In the genomic region with DNA sequence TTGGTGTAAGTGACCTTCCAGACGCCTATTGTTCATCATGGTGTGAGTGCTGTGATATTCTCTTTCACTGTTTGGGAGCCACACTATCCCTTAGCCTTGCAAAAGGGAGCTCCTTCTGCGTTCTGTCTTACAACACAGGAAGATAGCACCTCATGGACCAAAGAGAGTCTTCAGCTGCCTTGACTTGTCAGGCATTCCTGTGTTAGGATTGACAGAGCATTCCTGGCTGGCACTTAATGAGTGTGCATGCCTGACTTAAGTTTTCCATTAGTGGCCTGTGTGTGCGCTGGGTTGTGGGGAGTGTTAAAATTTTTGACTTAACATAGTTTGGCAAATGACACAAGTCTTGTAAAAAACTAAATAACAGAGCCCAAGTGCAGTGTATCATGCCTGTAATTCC, we compare ENCODE assay signal across 16 cellular contexts.
"Had no signal": no experiment of that assay in that cellular context is flagged by ENCODE, and none has a peak within 500 bp of the region (broad histone marks: within the 10 kb centered on the region; RNA-seq: fewer than 3 reads in every experiment).

No MANE protein-coding gene starts in this region.

- H3K9me3 Mint-ChIP-seq: dendritic cell treated with granulocyte-macrophage colony-stimulating factor and Interleukin-4, amounts not matched to agents 40 ng/mL and 50 ng/mL, for 4 days; effector memory CD8-positive, alpha-beta T cell; natural killer cell treated with Interleukin-12 subunit alpha and Interleukin-12 subunit beta and Interleukin-15 and Interleukin-18, amount 100 ng/mL, for 72 hours; type B pancreatic cell had no signal

- H3K27ac ChIP-seq: esophagus squamous epithelium, hepatocyte, skin epidermis, suprapubic skin, thyroid gland, uterus had no signal

- H3K27me3 Mint-ChIP-seq: type B pancreatic cell had no signal

- H3K36me3 Mint-ChIP-seq: natural killer cell treated with Interleukin-12 subunit alpha and Interleukin-12 subunit beta and Interleukin-15 and Interleukin-18, amount 100 ng/mL, for 72 hours; type B pancreatic cell had no signal

- H3K9me3 ChIP-seq: esophagus squamous epithelium, suprapubic skin, thyroid gland, uterus had no signal

- DNase-seq: cerebellar nuclear complex; effector memory CD8-positive, alpha-beta T cell; esophagus squamous epithelium; foreskin fibroblast; kidney glomerular epithelial cell; mesendoderm; stimulated activated naive CD8-positive, alpha-beta T cell treated with anti-CD3 and anti-CD28 coated beads, Interleukin-15, Interleukin-2, amounts not matched to agents 100 U/mL and 50 U/mL, for 24 hours; thyroid gland; uterus had no signal

- H3K4me3 ChIP-seq: esophagus squamous epithelium, hepatocyte, skin epidermis, suprapubic skin, thyroid gland, uterus had no signal

- H3K4me1 ChIP-seq: suprapubic skin, uterus had no signal

- ATAC-seq: effector memory CD8-positive, alpha-beta T cell; natural killer cell treated with Interleukin-12 subunit alpha and Interleukin-12 subunit beta and Interleukin-15 and Interleukin-18, amount 100 ng/mL, for 72 hours; sciatic nerve; stimulated activated naive CD8-positive, alpha-beta T cell treated with anti-CD3 and anti-CD28 coated beads, Interleukin-15, Interleukin-2, amounts not matched to agents 100 U/mL and 50 U/mL, for 24 hours had no signal

- H3K27me3 ChIP-seq: esophagus squamous epithelium, hepatocyte, thyroid gland, uterus had no signal

- H3K36me3 ChIP-seq: esophagus squamous epithelium, suprapubic skin, thyroid gland, uterus had no signal

- H3K4me3 Mint-ChIP-seq: dendritic cell treated with granulocyte-macrophage colony-stimulating factor and Interleukin-4, amounts not matched to agents 40 ng/mL and 50 ng/mL, for 4 days; effector memory CD8-positive, alpha-beta T cell; natural killer cell treated with Interleukin-12 subunit alpha and Interleukin-12 subunit beta and Interleukin-15 and Interleukin-18, amount 100 ng/mL, for 72 hours; type B pancreatic cell had no signal

- H3K27ac Mint-ChIP-seq: dendritic cell treated with granulocyte-macrophage colony-stimulating factor and Interleukin-4, amounts not matched to agents 40 ng/mL and 50 ng/mL, for 4 days; effector memory CD8-positive, alpha-beta T cell; natural killer cell treated with Interleukin-12 subunit alpha and Interleukin-12 subunit beta and Interleukin-15 and Interleukin-18, amount 100 ng/mL, for 72 hours; type B pancreatic cell had no signal
